1 cellular context compared by ENCODE assay signal in the genomic region with DNA sequence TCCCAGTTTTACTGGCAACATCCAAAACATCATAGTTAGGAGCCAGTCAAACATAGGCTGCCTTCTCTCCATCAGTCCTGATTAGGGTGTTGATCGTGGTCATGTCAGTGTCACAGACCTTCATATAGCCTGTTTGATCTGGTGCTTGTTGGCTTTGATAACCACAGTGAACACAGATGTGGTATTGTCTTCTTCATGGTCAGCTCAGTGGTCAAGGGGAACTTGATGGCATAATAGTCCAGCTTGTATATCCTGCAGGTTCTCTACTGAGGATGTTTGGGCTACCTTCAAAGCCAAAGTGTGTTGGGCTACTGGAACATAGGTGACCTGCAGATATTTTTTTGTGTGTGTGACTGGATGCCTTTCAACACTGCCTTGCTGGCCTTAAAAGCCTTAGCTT.
TF ChIP-seq lines count a peak whose summit lies in the region.

No MANE protein-coding gene starts in this region.

TF ChIP-seq in HepG2, 621 proteins besides CTCF, POLR2A, EP300 and RAD21 (continued from another document):
- TF ChIP-seq, protein P1, sequence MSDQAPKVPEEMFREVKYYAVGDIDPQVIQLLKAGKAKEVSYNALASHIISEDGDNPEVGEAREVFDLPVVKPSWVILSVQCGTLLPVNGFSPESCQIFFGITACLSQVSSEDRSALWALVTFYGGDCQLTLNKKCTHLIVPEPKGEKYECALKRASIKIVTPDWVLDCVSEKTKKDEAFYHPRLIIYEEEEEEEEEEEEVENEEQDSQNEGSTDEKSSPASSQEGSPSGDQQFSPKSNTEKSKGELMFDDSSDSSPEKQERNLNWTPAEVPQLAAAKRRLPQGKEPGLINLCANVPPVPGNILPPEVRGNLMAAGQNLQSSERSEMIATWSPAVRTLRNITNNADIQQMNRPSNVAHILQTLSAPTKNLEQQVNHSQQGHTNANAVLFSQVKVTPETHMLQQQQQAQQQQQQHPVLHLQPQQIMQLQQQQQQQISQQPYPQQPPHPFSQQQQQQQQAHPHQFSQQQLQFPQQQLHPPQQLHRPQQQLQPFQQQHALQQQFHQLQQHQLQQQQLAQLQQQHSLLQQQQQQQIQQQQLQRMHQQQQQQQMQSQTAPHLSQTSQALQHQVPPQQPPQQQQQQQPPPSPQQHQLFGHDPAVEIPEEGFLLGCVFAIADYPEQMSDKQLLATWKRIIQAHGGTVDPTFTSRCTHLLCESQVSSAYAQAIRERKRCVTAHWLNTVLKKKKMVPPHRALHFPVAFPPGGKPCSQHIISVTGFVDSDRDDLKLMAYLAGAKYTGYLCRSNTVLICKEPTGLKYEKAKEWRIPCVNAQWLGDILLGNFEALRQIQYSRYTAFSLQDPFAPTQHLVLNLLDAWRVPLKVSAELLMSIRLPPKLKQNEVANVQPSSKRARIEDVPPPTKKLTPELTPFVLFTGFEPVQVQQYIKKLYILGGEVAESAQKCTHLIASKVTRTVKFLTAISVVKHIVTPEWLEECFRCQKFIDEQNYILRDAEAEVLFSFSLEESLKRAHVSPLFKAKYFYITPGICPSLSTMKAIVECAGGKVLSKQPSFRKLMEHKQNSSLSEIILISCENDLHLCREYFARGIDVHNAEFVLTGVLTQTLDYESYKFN (CRISPR knock-in tag; conservative IDR thresholded peaks at IDR 0.05): peak; percentile 63
- TF ChIP-seq SP5 (CRISPR knock-in tag; IDR thresholded peaks at IDR 0.05; ENCODE audit: borderline replicate concordance, low read depth): 0 out of 2 replicates have a peak, but pooled peaks have one; percentile 36
- TF ChIP-seq, protein P2, sequence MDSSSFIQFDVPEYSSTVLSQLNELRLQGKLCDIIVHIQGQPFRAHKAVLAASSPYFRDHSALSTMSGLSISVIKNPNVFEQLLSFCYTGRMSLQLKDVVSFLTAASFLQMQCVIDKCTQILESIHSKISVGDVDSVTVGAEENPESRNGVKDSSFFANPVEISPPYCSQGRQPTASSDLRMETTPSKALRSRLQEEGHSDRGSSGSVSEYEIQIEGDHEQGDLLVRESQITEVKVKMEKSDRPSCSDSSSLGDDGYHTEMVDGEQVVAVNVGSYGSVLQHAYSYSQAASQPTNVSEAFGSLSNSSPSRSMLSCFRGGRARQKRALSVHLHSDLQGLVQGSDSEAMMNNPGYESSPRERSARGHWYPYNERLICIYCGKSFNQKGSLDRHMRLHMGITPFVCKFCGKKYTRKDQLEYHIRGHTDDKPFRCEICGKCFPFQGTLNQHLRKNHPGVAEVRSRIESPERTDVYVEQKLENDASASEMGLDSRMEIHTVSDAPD (CRISPR knock-in tag; IDR thresholded peaks at IDR 0.05): peak; percentile 97
- TF ChIP-seq ZMYM3 (CRISPR knock-in tag; IDR thresholded peaks at IDR 0.05): peak; percentile 53
- TF ChIP-seq SP2 (CRISPR knock-in tag; IDR thresholded peaks at IDR 0.05): no peak
- no peak for TF ChIP-seq PAF1 (CRISPR knock-in tag; IDR thresholded peaks at IDR 0.05)
- no peak for TF ChIP-seq ZFP37 (CRISPR knock-in tag; IDR thresholded peaks at IDR 0.05; ENCODE audit: borderline replicate concordance)
- no peak for TF ChIP-seq NFE2L1 (CRISPR knock-in tag; IDR thresholded peaks at IDR 0.05; ENCODE audit: borderline replicate concordance)
- TF ChIP-seq, protein P3, sequence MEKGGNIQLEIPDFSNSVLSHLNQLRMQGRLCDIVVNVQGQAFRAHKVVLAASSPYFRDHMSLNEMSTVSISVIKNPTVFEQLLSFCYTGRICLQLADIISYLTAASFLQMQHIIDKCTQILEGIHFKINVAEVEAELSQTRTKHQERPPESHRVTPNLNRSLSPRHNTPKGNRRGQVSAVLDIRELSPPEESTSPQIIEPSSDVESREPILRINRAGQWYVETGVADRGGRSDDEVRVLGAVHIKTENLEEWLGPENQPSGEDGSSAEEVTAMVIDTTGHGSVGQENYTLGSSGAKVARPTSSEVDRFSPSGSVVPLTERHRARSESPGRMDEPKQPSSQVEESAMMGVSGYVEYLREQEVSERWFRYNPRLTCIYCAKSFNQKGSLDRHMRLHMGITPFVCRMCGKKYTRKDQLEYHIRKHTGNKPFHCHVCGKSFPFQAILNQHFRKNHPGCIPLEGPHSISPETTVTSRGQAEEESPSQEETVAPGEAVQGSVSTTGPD (CRISPR knock-in tag; IDR thresholded peaks at IDR 0.05): peak; percentile 85
- no peak for TF ChIP-seq FOXJ3 (CRISPR knock-in tag; IDR thresholded peaks at IDR 0.05; ENCODE audit: borderline replicate concordance)
- TF ChIP-seq HNRNPK (IDR thresholded peaks at IDR 0.05; ENCODE audit: low read depth, low read length, poor library complexity, severe bottlenecking): no peak
- peak; percentile 66; the same call in 1 of the 2 replicates for TF ChIP-seq SMAD3 (CRISPR knock-in tag; IDR thresholded peaks at IDR 0.05)
- TF ChIP-seq RFX3 (CRISPR knock-in tag; IDR thresholded peaks at IDR 0.05): no peak
- TF ChIP-seq KMT2A (CRISPR knock-in tag; IDR thresholded peaks at IDR 0.05): no peak
- 0 out of 2 replicates have a peak, but pooled peaks have one; percentile 25 for TF ChIP-seq ZKSCAN8 (CRISPR knock-in tag; IDR thresholded peaks at IDR 0.05; ENCODE audit: borderline replicate concordance)
- TF ChIP-seq, protein P4, sequence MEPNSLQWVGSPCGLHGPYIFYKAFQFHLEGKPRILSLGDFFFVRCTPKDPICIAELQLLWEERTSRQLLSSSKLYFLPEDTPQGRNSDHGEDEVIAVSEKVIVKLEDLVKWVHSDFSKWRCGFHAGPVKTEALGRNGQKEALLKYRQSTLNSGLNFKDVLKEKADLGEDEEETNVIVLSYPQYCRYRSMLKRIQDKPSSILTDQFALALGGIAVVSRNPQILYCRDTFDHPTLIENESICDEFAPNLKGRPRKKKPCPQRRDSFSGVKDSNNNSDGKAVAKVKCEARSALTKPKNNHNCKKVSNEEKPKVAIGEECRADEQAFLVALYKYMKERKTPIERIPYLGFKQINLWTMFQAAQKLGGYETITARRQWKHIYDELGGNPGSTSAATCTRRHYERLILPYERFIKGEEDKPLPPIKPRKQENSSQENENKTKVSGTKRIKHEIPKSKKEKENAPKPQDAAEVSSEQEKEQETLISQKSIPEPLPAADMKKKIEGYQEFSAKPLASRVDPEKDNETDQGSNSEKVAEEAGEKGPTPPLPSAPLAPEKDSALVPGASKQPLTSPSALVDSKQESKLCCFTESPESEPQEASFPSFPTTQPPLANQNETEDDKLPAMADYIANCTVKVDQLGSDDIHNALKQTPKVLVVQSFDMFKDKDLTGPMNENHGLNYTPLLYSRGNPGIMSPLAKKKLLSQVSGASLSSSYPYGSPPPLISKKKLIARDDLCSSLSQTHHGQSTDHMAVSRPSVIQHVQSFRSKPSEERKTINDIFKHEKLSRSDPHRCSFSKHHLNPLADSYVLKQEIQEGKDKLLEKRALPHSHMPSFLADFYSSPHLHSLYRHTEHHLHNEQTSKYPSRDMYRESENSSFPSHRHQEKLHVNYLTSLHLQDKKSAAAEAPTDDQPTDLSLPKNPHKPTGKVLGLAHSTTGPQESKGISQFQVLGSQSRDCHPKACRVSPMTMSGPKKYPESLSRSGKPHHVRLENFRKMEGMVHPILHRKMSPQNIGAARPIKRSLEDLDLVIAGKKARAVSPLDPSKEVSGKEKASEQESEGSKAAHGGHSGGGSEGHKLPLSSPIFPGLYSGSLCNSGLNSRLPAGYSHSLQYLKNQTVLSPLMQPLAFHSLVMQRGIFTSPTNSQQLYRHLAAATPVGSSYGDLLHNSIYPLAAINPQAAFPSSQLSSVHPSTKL (CRISPR knock-in tag; IDR thresholded peaks at IDR 0.05): peak; percentile 84
- TF ChIP-seq RXRB (CRISPR knock-in tag; IDR thresholded peaks at IDR 0.05; ENCODE audit: borderline replicate concordance): peak; percentile 90
- no peak for TF ChIP-seq ZC3H4 (CRISPR knock-in tag; IDR thresholded peaks at IDR 0.05; ENCODE audit: borderline replicate concordance)
- peak; percentile 80 for TF ChIP-seq RARA (CRISPR knock-in tag; IDR thresholded peaks at IDR 0.05)
- TF ChIP-seq TEAD2 (CRISPR knock-in tag; IDR thresholded peaks at IDR 0.05): no peak
- TF ChIP-seq ZFX (CRISPR knock-in tag; IDR thresholded peaks at IDR 0.05; ENCODE audit: low read depth): peak; percentile 28; the same call in 1 of the 2 replicates
- TF ChIP-seq, protein P5, sequence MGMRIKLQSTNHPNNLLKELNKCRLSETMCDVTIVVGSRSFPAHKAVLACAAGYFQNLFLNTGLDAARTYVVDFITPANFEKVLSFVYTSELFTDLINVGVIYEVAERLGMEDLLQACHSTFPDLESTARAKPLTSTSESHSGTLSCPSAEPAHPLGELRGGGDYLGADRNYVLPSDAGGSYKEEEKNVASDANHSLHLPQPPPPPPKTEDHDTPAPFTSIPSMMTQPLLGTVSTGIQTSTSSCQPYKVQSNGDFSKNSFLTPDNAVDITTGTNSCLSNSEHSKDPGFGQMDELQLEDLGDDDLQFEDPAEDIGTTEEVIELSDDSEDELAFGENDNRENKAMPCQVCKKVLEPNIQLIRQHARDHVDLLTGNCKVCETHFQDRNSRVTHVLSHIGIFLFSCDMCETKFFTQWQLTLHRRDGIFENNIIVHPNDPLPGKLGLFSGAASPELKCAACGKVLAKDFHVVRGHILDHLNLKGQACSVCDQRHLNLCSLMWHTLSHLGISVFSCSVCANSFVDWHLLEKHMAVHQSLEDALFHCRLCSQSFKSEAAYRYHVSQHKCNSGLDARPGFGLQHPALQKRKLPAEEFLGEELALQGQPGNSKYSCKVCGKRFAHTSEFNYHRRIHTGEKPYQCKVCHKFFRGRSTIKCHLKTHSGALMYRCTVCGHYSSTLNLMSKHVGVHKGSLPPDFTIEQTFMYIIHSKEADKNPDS (CRISPR knock-in tag; IDR thresholded peaks at IDR 0.05): 0 out of 2 replicates have a peak, but pooled peaks have one; percentile 33
- TF ChIP-seq TARDBP (CRISPR knock-in tag; IDR thresholded peaks at IDR 0.05): peak; percentile 40; the same call in 1 of the 2 replicates
- no peak for TF ChIP-seq RAD51 (IDR thresholded peaks at IDR 0.05; ENCODE audit: borderline replicate concordance)
TF ChIP-seq in HepG2: peak in this region for 90.
